In the genomic region with DNA sequence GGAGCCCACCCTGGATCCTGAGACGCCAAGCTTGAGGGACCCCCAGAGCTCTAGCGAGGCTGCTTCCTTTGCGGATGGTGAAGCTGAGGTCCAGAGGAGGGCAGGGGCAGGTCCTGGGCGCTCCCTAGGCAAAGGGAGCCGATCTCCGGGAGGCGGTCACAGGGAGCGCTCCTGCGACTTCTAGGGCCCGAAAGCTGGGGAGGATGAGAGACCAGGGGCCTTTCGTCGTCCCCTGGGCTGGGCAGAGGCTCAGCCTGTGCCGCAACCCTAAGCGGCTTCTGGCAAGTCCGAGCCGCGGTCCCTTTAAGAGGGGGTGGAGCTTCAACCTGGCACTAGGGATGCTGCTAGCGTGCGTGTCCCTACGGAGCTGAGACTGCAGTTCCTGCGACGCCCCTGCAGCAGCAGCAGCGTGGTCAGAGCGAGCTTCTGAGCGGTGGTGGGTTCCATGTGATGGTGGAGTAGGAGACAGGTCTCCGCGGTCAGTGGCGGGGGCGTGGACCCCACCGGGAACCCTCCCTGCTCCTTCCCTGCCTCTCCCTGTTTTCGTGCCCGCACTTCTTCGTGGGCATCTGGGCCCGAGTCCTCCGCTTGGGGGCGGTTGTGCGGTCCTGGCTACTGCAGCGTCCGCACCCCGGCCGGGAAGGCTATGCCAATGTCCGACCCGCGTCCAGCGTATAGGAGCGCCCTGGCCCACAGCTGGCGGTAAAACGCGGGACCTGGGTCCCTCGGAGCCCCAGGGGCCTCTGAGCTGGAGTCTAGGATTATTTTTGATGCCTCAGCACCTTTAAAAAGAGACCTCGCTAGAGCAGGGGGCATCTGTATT, we compare ENCODE assay signal across 1 cellular context.
TF ChIP-seq lines count a peak whose summit lies in the region.

No MANE protein-coding gene starts in this region.

TF ChIP-seq in K562, 482 proteins besides CTCF, POLR2A, EP300 and RAD21 (continued from another document):
- TF ChIP-seq, protein P1, sequence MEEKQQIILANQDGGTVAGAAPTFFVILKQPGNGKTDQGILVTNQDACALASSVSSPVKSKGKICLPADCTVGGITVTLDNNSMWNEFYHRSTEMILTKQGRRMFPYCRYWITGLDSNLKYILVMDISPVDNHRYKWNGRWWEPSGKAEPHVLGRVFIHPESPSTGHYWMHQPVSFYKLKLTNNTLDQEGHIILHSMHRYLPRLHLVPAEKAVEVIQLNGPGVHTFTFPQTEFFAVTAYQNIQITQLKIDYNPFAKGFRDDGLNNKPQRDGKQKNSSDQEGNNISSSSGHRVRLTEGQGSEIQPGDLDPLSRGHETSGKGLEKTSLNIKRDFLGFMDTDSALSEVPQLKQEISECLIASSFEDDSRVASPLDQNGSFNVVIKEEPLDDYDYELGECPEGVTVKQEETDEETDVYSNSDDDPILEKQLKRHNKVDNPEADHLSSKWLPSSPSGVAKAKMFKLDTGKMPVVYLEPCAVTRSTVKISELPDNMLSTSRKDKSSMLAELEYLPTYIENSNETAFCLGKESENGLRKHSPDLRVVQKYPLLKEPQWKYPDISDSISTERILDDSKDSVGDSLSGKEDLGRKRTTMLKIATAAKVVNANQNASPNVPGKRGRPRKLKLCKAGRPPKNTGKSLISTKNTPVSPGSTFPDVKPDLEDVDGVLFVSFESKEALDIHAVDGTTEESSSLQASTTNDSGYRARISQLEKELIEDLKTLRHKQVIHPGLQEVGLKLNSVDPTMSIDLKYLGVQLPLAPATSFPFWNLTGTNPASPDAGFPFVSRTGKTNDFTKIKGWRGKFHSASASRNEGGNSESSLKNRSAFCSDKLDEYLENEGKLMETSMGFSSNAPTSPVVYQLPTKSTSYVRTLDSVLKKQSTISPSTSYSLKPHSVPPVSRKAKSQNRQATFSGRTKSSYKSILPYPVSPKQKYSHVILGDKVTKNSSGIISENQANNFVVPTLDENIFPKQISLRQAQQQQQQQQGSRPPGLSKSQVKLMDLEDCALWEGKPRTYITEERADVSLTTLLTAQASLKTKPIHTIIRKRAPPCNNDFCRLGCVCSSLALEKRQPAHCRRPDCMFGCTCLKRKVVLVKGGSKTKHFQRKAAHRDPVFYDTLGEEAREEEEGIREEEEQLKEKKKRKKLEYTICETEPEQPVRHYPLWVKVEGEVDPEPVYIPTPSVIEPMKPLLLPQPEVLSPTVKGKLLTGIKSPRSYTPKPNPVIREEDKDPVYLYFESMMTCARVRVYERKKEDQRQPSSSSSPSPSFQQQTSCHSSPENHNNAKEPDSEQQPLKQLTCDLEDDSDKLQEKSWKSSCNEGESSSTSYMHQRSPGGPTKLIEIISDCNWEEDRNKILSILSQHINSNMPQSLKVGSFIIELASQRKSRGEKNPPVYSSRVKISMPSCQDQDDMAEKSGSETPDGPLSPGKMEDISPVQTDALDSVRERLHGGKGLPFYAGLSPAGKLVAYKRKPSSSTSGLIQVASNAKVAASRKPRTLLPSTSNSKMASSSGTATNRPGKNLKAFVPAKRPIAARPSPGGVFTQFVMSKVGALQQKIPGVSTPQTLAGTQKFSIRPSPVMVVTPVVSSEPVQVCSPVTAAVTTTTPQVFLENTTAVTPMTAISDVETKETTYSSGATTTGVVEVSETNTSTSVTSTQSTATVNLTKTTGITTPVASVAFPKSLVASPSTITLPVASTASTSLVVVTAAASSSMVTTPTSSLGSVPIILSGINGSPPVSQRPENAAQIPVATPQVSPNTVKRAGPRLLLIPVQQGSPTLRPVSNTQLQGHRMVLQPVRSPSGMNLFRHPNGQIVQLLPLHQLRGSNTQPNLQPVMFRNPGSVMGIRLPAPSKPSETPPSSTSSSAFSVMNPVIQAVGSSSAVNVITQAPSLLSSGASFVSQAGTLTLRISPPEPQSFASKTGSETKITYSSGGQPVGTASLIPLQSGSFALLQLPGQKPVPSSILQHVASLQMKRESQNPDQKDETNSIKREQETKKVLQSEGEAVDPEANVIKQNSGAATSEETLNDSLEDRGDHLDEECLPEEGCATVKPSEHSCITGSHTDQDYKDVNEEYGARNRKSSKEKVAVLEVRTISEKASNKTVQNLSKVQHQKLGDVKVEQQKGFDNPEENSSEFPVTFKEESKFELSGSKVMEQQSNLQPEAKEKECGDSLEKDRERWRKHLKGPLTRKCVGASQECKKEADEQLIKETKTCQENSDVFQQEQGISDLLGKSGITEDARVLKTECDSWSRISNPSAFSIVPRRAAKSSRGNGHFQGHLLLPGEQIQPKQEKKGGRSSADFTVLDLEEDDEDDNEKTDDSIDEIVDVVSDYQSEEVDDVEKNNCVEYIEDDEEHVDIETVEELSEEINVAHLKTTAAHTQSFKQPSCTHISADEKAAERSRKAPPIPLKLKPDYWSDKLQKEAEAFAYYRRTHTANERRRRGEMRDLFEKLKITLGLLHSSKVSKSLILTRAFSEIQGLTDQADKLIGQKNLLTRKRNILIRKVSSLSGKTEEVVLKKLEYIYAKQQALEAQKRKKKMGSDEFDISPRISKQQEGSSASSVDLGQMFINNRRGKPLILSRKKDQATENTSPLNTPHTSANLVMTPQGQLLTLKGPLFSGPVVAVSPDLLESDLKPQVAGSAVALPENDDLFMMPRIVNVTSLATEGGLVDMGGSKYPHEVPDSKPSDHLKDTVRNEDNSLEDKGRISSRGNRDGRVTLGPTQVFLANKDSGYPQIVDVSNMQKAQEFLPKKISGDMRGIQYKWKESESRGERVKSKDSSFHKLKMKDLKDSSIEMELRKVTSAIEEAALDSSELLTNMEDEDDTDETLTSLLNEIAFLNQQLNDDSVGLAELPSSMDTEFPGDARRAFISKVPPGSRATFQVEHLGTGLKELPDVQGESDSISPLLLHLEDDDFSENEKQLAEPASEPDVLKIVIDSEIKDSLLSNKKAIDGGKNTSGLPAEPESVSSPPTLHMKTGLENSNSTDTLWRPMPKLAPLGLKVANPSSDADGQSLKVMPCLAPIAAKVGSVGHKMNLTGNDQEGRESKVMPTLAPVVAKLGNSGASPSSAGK (IDR thresholded peaks at IDR 0.05), result peak; percentile 36; the same call in 1 of the 2 replicates
- TF ChIP-seq ZNF316 (IDR thresholded peaks at IDR 0.05) (peak; percentile 82), RBFOX2 (IDR thresholded peaks at IDR 0.05; ENCODE audit: low read depth, low read length) (peak; percentile 84), YY1 (IDR thresholded peaks at IDR 0.05; ENCODE audit: borderline replicate concordance in 1 of 3, control insufficient read depth in 1 of 3, extremely low read depth in 1 of 3, insufficient read depth in 3 of 3, insufficient read length in 1 of 3, insufficient replicate concordance in 2 of 3, low read depth in 1 of 3, low read length in 2 of 3) (no peak), FOXK2 (conservative IDR thresholded peaks at IDR 0.05 in 1 of 2, IDR thresholded peaks at IDR 0.05 in 1 of 2; ENCODE audit: low read depth in 2 of 2) (no peak), CBX3 (IDR thresholded peaks at IDR 0.05; ENCODE audit: borderline replicate concordance in 1 of 2, low read length in 2 of 2) (no peak), CEBPB (tag; IDR thresholded peaks at IDR 0.05) (no peak), SAP30 (IDR thresholded peaks at IDR 0.05; ENCODE audit: borderline replicate concordance, insufficient read depth, low read depth, low read length, poor library complexity, severe bottlenecking) (peak; percentile 70), KDM5B (IDR thresholded peaks at IDR 0.05; ENCODE audit: insufficient replicate concordance, low read depth, low read length) (peak; percentile 51), POLR2AphosphoS5 (IDR thresholded peaks at IDR 0.05; ENCODE audit: control insufficient read depth, insufficient read depth, low read depth, low read length) (0 out of 2 replicates have a peak, but pooled peaks have one; percentile 35), EP400 (IDR thresholded peaks at IDR 0.05) (no peak), ZFX (CRISPR knock-in tag; IDR thresholded peaks at IDR 0.05) (peak; percentile 57), ZNF324 (CRISPR knock-in tag; IDR thresholded peaks at IDR 0.05) (no peak), RBBP5 (IDR thresholded peaks at IDR 0.05; ENCODE audit: borderline replicate concordance, insufficient read depth, low read length, poor library complexity, severe bottlenecking) (peak; percentile 53), TAF1 (IDR thresholded peaks at IDR 0.05; ENCODE audit: control insufficient read depth, extremely low read depth, insufficient read depth, low read length, severe bottlenecking) (peak; percentile 42), SRSF9 (IDR thresholded peaks at IDR 0.05; ENCODE audit: borderline replicate concordance, low read depth, low read length) (no peak), NFIX (CRISPR knock-in tag; IDR thresholded peaks at IDR 0.05; ENCODE audit: low read depth) (no peak), GABPA (tag; conservative IDR thresholded peaks at IDR 0.05; ENCODE audit: low read depth) (0 out of 2 replicates have a peak, but pooled peaks have one; percentile 31), TBP (optimal IDR thresholded peaks at IDR 0.05; ENCODE audit: low read depth, low read length) (peak; percentile 37), MAFG (tag; conservative IDR thresholded peaks at IDR 0.05) (peak; percentile 54), POLR2G (IDR thresholded peaks at IDR 0.05; ENCODE audit: low read depth, low read length) (peak; percentile 88), SIN3A (IDR thresholded peaks at IDR 0.05; ENCODE audit: borderline replicate concordance in 2 of 2, control insufficient read depth in 1 of 2, low read depth in 2 of 2, low read length in 2 of 2) (0 out of 4 replicates have a peak, but pooled peaks of 1 of the 2 experiments have one; percentile 43)
- TF ChIP-seq, protein P2, sequence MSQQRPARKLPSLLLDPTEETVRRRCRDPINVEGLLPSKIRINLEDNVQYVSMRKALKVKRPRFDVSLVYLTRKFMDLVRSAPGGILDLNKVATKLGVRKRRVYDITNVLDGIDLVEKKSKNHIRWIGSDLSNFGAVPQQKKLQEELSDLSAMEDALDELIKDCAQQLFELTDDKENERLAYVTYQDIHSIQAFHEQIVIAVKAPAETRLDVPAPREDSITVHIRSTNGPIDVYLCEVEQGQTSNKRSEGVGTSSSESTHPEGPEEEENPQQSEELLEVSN (IDR thresholded peaks at IDR 0.05; ENCODE audit: borderline replicate concordance in 1 of 2, extremely low read depth in 1 of 2, insufficient read depth in 1 of 2, insufficient read length in 1 of 2, low read depth in 1 of 2, low read length in 1 of 2, poor library complexity in 1 of 2, severe bottlenecking in 1 of 2), result peak; percentile 49 to 56
- TF ChIP-seq, protein P3, sequence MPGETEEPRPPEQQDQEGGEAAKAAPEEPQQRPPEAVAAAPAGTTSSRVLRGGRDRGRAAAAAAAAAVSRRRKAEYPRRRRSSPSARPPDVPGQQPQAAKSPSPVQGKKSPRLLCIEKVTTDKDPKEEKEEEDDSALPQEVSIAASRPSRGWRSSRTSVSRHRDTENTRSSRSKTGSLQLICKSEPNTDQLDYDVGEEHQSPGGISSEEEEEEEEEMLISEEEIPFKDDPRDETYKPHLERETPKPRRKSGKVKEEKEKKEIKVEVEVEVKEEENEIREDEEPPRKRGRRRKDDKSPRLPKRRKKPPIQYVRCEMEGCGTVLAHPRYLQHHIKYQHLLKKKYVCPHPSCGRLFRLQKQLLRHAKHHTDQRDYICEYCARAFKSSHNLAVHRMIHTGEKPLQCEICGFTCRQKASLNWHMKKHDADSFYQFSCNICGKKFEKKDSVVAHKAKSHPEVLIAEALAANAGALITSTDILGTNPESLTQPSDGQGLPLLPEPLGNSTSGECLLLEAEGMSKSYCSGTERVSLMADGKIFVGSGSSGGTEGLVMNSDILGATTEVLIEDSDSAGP (CRISPR knock-in tag; IDR thresholded peaks at IDR 0.05), result peak; percentile 96
- TF ChIP-seq, protein P4, sequence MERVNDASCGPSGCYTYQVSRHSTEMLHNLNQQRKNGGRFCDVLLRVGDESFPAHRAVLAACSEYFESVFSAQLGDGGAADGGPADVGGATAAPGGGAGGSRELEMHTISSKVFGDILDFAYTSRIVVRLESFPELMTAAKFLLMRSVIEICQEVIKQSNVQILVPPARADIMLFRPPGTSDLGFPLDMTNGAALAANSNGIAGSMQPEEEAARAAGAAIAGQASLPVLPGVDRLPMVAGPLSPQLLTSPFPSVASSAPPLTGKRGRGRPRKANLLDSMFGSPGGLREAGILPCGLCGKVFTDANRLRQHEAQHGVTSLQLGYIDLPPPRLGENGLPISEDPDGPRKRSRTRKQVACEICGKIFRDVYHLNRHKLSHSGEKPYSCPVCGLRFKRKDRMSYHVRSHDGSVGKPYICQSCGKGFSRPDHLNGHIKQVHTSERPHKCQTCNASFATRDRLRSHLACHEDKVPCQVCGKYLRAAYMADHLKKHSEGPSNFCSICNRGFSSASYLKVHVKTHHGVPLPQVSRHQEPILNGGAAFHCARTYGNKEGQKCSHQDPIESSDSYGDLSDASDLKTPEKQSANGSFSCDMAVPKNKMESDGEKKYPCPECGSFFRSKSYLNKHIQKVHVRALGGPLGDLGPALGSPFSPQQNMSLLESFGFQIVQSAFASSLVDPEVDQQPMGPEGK (CRISPR knock-in tag; IDR thresholded peaks at IDR 0.05; ENCODE audit: borderline replicate concordance), result no peak
- TF ChIP-seq, protein P5, sequence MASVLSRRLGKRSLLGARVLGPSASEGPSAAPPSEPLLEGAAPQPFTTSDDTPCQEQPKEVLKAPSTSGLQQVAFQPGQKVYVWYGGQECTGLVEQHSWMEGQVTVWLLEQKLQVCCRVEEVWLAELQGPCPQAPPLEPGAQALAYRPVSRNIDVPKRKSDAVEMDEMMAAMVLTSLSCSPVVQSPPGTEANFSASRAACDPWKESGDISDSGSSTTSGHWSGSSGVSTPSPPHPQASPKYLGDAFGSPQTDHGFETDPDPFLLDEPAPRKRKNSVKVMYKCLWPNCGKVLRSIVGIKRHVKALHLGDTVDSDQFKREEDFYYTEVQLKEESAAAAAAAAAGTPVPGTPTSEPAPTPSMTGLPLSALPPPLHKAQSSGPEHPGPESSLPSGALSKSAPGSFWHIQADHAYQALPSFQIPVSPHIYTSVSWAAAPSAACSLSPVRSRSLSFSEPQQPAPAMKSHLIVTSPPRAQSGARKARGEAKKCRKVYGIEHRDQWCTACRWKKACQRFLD (CRISPR knock-in tag; IDR thresholded peaks at IDR 0.05), result no peak
TF ChIP-seq in K562: peak in this region for 22.
